Comparison of ENCODE assay signal across 26 cellular contexts in the genomic region with DNA sequence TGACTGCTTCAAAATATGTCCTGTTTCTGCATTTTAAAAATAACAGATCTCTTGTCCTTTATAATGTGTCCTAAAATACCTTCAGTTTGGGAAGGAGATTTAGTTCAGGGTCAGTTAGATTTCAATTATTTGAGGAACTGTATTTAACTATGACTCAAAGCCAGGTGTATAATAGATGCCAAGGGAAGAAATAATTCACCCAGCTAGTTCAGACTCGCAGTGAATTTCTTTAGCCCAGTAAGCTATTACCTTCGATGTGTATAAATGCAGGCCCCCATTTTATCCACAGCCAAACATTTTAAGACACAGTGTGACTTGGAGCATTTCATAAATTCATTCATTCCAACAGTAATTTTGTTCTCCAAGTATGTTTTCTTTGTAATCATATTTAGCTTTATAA.
"Had no signal": no experiment of that assay in that cellular context is flagged by ENCODE, and none has a peak within 500 bp of the region (broad histone marks: within the 10 kb centered on the region; RNA-seq: fewer than 3 reads in every experiment).

No MANE protein-coding gene starts in this region.

- H3K4me1 ChIP-seq: colonic mucosa, heart left ventricle, parathyroid adenoma, tibial nerve, upper lobe of left lung had no signal

- H3K36me3 ChIP-seq: colonic mucosa, gastroesophageal sphincter, heart left ventricle, neutrophil, sigmoid colon, thoracic aorta, tibial nerve, upper lobe of left lung had no signal

- H3K27me3 ChIP-seq: colonic mucosa, gastroesophageal sphincter, heart left ventricle, neutrophil, sigmoid colon, tibial nerve, upper lobe of left lung had no signal

- H3K79me2 ChIP-seq: parathyroid adenoma had no signal

- H3K4me3 ChIP-seq: colonic mucosa, gastroesophageal sphincter, heart left ventricle, lung, mucosa of descending colon, sigmoid colon, thoracic aorta, upper lobe of left lung had no signal

- H3K9me3 ChIP-seq: colonic mucosa, neutrophil, tibial nerve had no signal

- DNase-seq: colonic mucosa; effector CD8-positive, alpha-beta T cell; foreskin fibroblast; heart left ventricle; hypothalamus; immature natural killer cell; islet precursor cell; mesenchymal stem cell; mucosa of descending colon; naive B cell; right cardiac atrium; sigmoid colon; stimulated activated CD4-positive, alpha-beta T cell treated with anti-CD3 and anti-CD28 coated beads, Interleukin-2, amount 100 ng/mL, for 24 hours; stimulated activated CD4-positive, alpha-beta T cell treated with anti-CD3 and anti-CD28 coated beads, Interleukin-4, amount 100 ng/mL, for 24 hours; stimulated activated naive CD8-positive, alpha-beta T cell treated with anti-CD3 and anti-CD28 coated beads, Interleukin-15, Interleukin-2, amounts not matched to agents 100 U/mL and 50 U/mL, for 24 hours; substantia nigra; upper lobe of left lung had no signal

- ATAC-seq: gastroesophageal sphincter; heart left ventricle; left lobe of liver; mucosa of descending colon; natural killer cell treated with Interleukin-12 subunit alpha and Interleukin-12 subunit beta and Interleukin-15 and Interleukin-18, amount 100 ng/mL, for 72 hours; right cardiac atrium; stimulated activated memory B cell treated with anti-CD40 and anti-IgM and Interleukin-4, amounts not matched to agents 10 μg/mL and 1 μg/mL and 100 μg/mL, for 72 hours; stimulated activated naive CD8-positive, alpha-beta T cell treated with anti-CD3 and anti-CD28 coated beads, Interleukin-15, Interleukin-2, amounts not matched to agents 100 U/mL and 50 U/mL, for 24 hours had no signal

- H3K27ac ChIP-seq: colonic mucosa, gastroesophageal sphincter, heart left ventricle, neutrophil, parathyroid adenoma, sigmoid colon, thoracic aorta, tibial nerve, upper lobe of left lung had no signal

- H2AFZ ChIP-seq: parathyroid adenoma had no signal
